Comparison of ENCODE assay signal across 26 cellular contexts in genomic region chr3:168295027-168295426, GRCh38.
"Had no signal": no experiment of that assay in that cellular context is flagged by ENCODE, and none has a peak within 500 bp of the region (broad histone marks: within the 10 kb centered on the region; RNA-seq: fewer than 3 reads in every experiment).

No MANE protein-coding gene starts in this region.

- H3K27ac Mint-ChIP-seq: activated B cell treated with CpG ODN at 0.5 μM for 24 hours; activated CD4-positive, alpha-beta memory T cell treated with anti-CD3 and anti-CD28 coated beads for 36 hours; activated naive CD8-positive, alpha-beta T cell treated with anti-CD3 and anti-CD28 coated beads for 36 hours had no signal

- H3K9me3 Mint-ChIP-seq: activated B cell treated with CpG ODN at 0.5 μM for 24 hours; activated naive CD8-positive, alpha-beta T cell treated with anti-CD3 and anti-CD28 coated beads for 36 hours had no signal

- H3K36me3 Mint-ChIP-seq: activated CD4-positive, alpha-beta memory T cell treated with anti-CD3 and anti-CD28 coated beads for 36 hours; activated naive CD8-positive, alpha-beta T cell treated with anti-CD3 and anti-CD28 coated beads for 36 hours had no signal

- H3K4me3 Mint-ChIP-seq: activated B cell treated with CpG ODN at 0.5 μM for 24 hours; activated CD4-positive, alpha-beta memory T cell treated with anti-CD3 and anti-CD28 coated beads for 36 hours; activated naive CD8-positive, alpha-beta T cell treated with anti-CD3 and anti-CD28 coated beads for 36 hours had no signal

- H3K4me1 Mint-ChIP-seq: activated B cell treated with CpG ODN at 0.5 μM for 24 hours; activated naive CD8-positive, alpha-beta T cell treated with anti-CD3 and anti-CD28 coated beads for 36 hours had no signal

- DNase-seq: activated B cell treated with CpG ODN at 0.5 μM for 24 hours; activated CD4-positive, alpha-beta memory T cell treated with anti-CD3 and anti-CD28 coated beads for 36 hours; activated CD4-positive, alpha-beta T cell treated with anti-CD3 and anti-CD28 coated beads for 4 hours; activated CD4-positive, alpha-beta T cell treated with anti-CD3 and anti-CD28 coated beads, Interleukin-2, amount 50 U/mL, for 1 hour; activated CD4-positive, CD25-positive, alpha-beta regulatory T cell treated with anti-CD3 and anti-CD28 coated beads, Interleukin-2, amount 50 U/mL, for 72 hours; activated CD8-positive, alpha-beta memory T cell treated with anti-CD3 and anti-CD28 coated beads, Interleukin-2, amount 50 U/mL, for 4 hours; activated effector memory CD4-positive, alpha-beta T cell treated with Interleukin-2 at 50 U/mL for 16 hours; activated naive CD4-positive, alpha-beta T cell treated with anti-CD3 and anti-CD28 coated beads, Interleukin-2, amount 50 U/mL, for 16 hours; activated naive CD8-positive, alpha-beta T cell treated with anti-CD3 and anti-CD28 coated beads for 36 hours; activated T-cell treated with anti-CD3 and anti-CD28 coated beads, Interleukin-2, amount 50 U/mL, for 48 hours; amniotic stem cell; aorta; brain microvascular endothelial cell; central memory CD4-positive, alpha-beta T cell; NCI-H1092 treated with DMSO at 0.1 percent for 48 hours; NCI-H1417; NCI-H146; NCI-H187 treated with DMSO at 0.1 percent for 48 hours; NCI-H2081; NCI-H345; NCI-H524 treated with DMSO at 0.1 percent for 48 hours; SHP77; SJCRH30 had no signal

- H3K4me1 ChIP-seq: SJCRH30 had no signal

- H3K27ac ChIP-seq: brain microvascular endothelial cell, SJCRH30, SK-N-MC had no signal

- FAIRE-seq: TTC549 had no signal

- H3K36me3 ChIP-seq: brain microvascular endothelial cell, SJCRH30 had no signal

- H3K9me3 ChIP-seq: SJCRH30 had no signal

- ATAC-seq: Panc1 had no signal

- H3K27me3 ChIP-seq: brain microvascular endothelial cell, SJCRH30 had no signal

- H3K4me3 ChIP-seq: SJCRH30, SK-N-MC had no signal

- H3K27me3 Mint-ChIP-seq: activated B cell treated with CpG ODN at 0.5 μM for 24 hours; activated CD4-positive, alpha-beta memory T cell treated with anti-CD3 and anti-CD28 coated beads for 36 hours; activated naive CD8-positive, alpha-beta T cell treated with anti-CD3 and anti-CD28 coated beads for 36 hours had no signal
